Comparison of ENCODE assay signal across 8 cellular contexts in genomic region chr7:2734761-2735571, GRCh38. TPM values are rescaled to one million over a fixed set of nuclear protein-coding genes. Genes with fewer than 3 reads are reported as not detected.
DNase-seq lines count a peak whose midpoint lies in the region; ATAC-seq and TF ChIP-seq lines count a peak whose summit lies in the region.

No MANE protein-coding gene starts in this region.

- peaks cover 7 to 28% of the 10 kb centered on the region in 2 donors for H3K36me3 ChIP-seq in neuronal stem cell (replicated peaks in 1 of 2; ENCODE audit: control insufficient read depth in 2 of 2, insufficient read depth in 2 of 2, low read length in 2 of 2)

- H2BK12ac ChIP-seq in neuronal stem cell (ENCODE audit: low read length), result no peak overlapping the region

- peak overlapping the region; percentile 52 for H3K18ac ChIP-seq in neuronal stem cell (ENCODE audit: low read length)

- H2AFZ ChIP-seq in neuronal stem cell (ENCODE audit: low read length), result no peak overlapping the region

- H3K4me1 ChIP-seq in neuronal stem cell (ENCODE audit: control insufficient read depth in 2 of 2, insufficient read depth in 1 of 2, low read depth in 1 of 2, low read length in 2 of 2), result peaks cover 3% of the 10 kb centered on the region in 2 donors

- H3K9ac ChIP-seq in neuronal stem cell (ENCODE audit: low read depth, low read length, poor library complexity), result peak overlapping the region; percentile 30

- H3K27me3 ChIP-seq in neuronal stem cell (ENCODE audit: control insufficient read depth in 3 of 3, insufficient read depth in 3 of 3, low read depth in 1 of 3, low read length in 3 of 3), result no peaks in the 10 kb centered on the region

- H2BK5ac ChIP-seq in neuronal stem cell (ENCODE audit: low read length), result peak overlapping the region; percentile 54

- ATAC-seq in HG03439 (IDR thresholded peaks at IDR 0.05; ENCODE audit: unreplicated experiment) (no peak), omental fat pad (ENCODE audit: low FRiP score) (no peak), GM18870 (IDR thresholded peaks at IDR 0.05; ENCODE audit: unreplicated experiment) (no peak)

- H4K8ac ChIP-seq in neuronal stem cell (ENCODE audit: low read depth, low read length), result peak overlapping the region; percentile 25

- H2AK5ac ChIP-seq in neuronal stem cell (ENCODE audit: low read depth, low read length), result peak overlapping the region; percentile 22

- H4K91ac ChIP-seq in neuronal stem cell (ENCODE audit: low read depth, low read length, poor library complexity), result peak overlapping the region; percentile 77

- no peak overlapping the region for H3K4me2 ChIP-seq in neuronal stem cell (ENCODE audit: insufficient read depth, low read length, poor library complexity, severe bottlenecking)

- peaks cover 2 to 9% of the 10 kb centered on the region in 2 donors for H3K9me3 ChIP-seq in neuronal stem cell (replicated peaks in 1 of 2; ENCODE audit: control insufficient read depth in 2 of 2, insufficient read depth in 1 of 2, low read depth in 1 of 2, low read length in 2 of 2)

- DNase-seq in D341Med (ENCODE audit: low spot score) (peak; percentile 20), NCI-H1092 (lab: John Stamatoyannopoulos, UW) (peak; percentile 43), dermis blood vessel endothelial cell (peak; percentile 78), neuronal stem cell (ENCODE audit: low spot score) (no peak), omental fat pad (ENCODE audit: low spot score) (no peak), superior temporal gyrus (ENCODE audit: extremely low spot score) (no peak)

- no peak for TF ChIP-seq CTCF in omental fat pad (IDR thresholded peaks at IDR 0.05)

- H3K4ac ChIP-seq in neuronal stem cell (ENCODE audit: low read length), result no peak overlapping the region

- no peak overlapping the region for H3K27ac ChIP-seq in neuronal stem cell (replicated peaks; ENCODE audit: low read length)

- H3K14ac ChIP-seq in neuronal stem cell (ENCODE audit: low read length), result peak overlapping the region; percentile 59

- H2BK120ac ChIP-seq in neuronal stem cell (ENCODE audit: low read depth, low read length), result peak overlapping the region; percentile 41

- peak overlapping the region; percentile 61 for H3K23ac ChIP-seq in neuronal stem cell (ENCODE audit: low read depth, low read length, poor library complexity)

- no peak overlapping the region for H3K4me3 ChIP-seq in neuronal stem cell (ENCODE audit: low read length in 2 of 2)

- no CpG with 5 or more reads among the region's 33 CpGs for WGBS in neuronal stem cell (ENCODE audit: extremely low coverage in 2 of 2, insufficient read length in 2 of 2, insufficient replicate concordance in 1 of 2), 2 donors

- no peak overlapping the region for H2BK15ac ChIP-seq in neuronal stem cell (ENCODE audit: low read length)

- peaks cover 11% of the 10 kb centered on the region for H3K79me1 ChIP-seq in neuronal stem cell (ENCODE audit: low read depth, low read length)

RNA-seq across cellular contexts. Expression of gene AMZ1, which starts 47.0 kb away (rescaled TPM):
- under 0.01 TPM in 2 replicates for total RNA-seq in dermis blood vessel endothelial cell
- 0.04 TPM for polyA plus RNA-seq in neuronal stem cell (2013, experiment 1 of 2)
- polyA plus RNA-seq in neuronal stem cell (2013, experiment 2 of 2), result 0.01 TPM
- 1 to 10 TPM in 1 of 4 donors, under 1 TPM in 1, not detected in 2; 0.19 to 1.1 TPM for total RNA-seq in omental fat pad

Comparison
In these comparisons a context has a peak if more than half of its experiments do, and no peak if none do; other contexts are left out.
1. DNase-seq: peak in D341Med (single experiment), NCI-H1092 (single experiment) and dermis blood vessel endothelial cell (single experiment); none in neuronal stem cell (single experiment), omental fat pad (single experiment) and superior temporal gyrus (single experiment).